21 cellular contexts compared by ENCODE assay signal in the genomic region with DNA sequence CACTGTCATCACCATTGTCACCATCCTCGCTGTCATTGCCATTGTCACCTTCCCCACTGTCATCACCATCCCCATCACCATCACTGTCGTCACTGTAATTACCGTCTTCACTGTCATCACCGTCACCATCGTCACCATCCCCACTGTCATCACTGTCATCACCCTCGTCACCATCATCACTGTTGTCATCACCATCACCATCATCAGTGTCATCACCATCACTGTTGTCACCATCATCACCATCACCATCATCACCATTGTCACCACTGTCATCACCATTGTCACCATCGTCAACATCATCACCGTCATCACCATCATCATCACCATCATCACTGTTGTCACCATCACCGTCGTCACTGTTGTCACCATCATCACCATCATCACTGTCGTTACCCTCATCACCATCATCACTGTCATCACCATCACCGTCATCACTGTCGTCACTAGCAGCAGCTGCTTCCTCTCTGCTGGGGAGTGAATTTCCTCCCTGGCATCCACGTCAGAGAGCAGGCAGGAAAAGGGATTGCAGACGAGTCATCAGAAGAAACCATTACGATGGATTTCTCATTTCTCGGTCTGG. TPM values are rescaled to one million over a fixed set of nuclear protein-coding genes. Genes with fewer than 3 reads are reported as not detected.
DNase-seq lines count a peak whose midpoint lies in the region; ATAC-seq, FAIRE-seq and TF ChIP-seq lines count a peak whose summit lies in the region.
"Had no signal": no experiment of that assay in that cellular context is flagged by ENCODE, and none has a peak within 500 bp of the region (broad histone marks: within the 10 kb centered on the region; RNA-seq: fewer than 3 reads in every experiment).

No MANE protein-coding gene starts in this region.

- H2BK5ac ChIP-seq in mesenchymal stem cell (ENCODE audit: low read depth, low read length, poor library complexity, severe bottlenecking) (no peak overlapping the region), mesendoderm (ENCODE audit: low read length) (no peak overlapping the region)

- H3K27me3 Mint-ChIP-seq in CD14-positive monocyte (ENCODE audit: low read depth in 3 of 3), result peaks cover 3 to 6% (median 3%) of the 10 kb centered on the region in 3 donors

- H3K27ac Mint-ChIP-seq in CD14-positive monocyte, result no peak overlapping the region
- H3K27ac Mint-ChIP-seq: B cell, T-helper 17 cell had no signal

- H3K27ac ChIP-seq in mesenchymal stem cell (ENCODE audit: low read length, poor library complexity, severe bottlenecking) (no peak overlapping the region), mesendoderm (ENCODE audit: low read depth, low read length) (no peak overlapping the region)
- H3K27ac ChIP-seq: KMS-11, prostate gland, tibial artery had no signal

- FAIRE-seq in HTR-8/SVneo (lab: Jason Lieb, UNC), result peak; percentile 98
- FAIRE-seq: GM12878, kidney had no signal

- H3K9me3 Mint-ChIP-seq in CD14-positive monocyte, result peaks cover 0 to 6% (median 3%) of the 10 kb centered on the region in 7 donors

- H3K9ac ChIP-seq in mesenchymal stem cell (ENCODE audit: low read length), result no peak overlapping the region
- no peak overlapping the region for H3K9ac ChIP-seq in mesendoderm (ENCODE audit: low read length)
- H3K9ac ChIP-seq: KMS-11 had no signal

- H3K9me3 ChIP-seq in mesenchymal stem cell (ENCODE audit: control insufficient read depth, low read length), result no peaks in the 10 kb centered on the region
- H3K9me3 ChIP-seq: prostate gland, tibial artery had no signal

- peaks cover 3 to 18% of the 10 kb centered on the region in 2 experiments for H3K27me3 ChIP-seq in mesenchymal stem cell (ENCODE audit: control insufficient read depth in 1 of 2, insufficient read depth in 1 of 2, low read length in 2 of 2)
- no peaks in the 10 kb centered on the region for H3K27me3 ChIP-seq in mesendoderm (ENCODE audit: insufficient read depth, low read length, poor library complexity)

- no peak overlapping the region for H4K8ac ChIP-seq in mesenchymal stem cell (ENCODE audit: low read length)
- no peak overlapping the region for H4K8ac ChIP-seq in mesendoderm (ENCODE audit: low read depth, low read length)

- H3K4me3 ChIP-seq in cardiac fibroblast (replicated peaks in 1 of 2; ENCODE audit: low read depth in 2 of 2, low read length in 2 of 2) (no peak overlapping the region), mesenchymal stem cell (ENCODE audit: insufficient read depth in 1 of 2, low read depth in 1 of 2, low read length in 2 of 2) (no peak overlapping the region), mesendoderm (ENCODE audit: low read length) (no peak overlapping the region)
- H3K4me3 ChIP-seq: GM12878, prostate gland, tibial artery had no signal

- H3K4me2 ChIP-seq in mesenchymal stem cell (ENCODE audit: low read length, poor library complexity, severe bottlenecking) (no peak overlapping the region), mesendoderm (ENCODE audit: low read length) (no peak overlapping the region)
- H3K4me2 ChIP-seq: KMS-11 had no signal

- no peak overlapping the region for H2AK5ac ChIP-seq in mesenchymal stem cell (ENCODE audit: low read length, severe bottlenecking)
- no peak overlapping the region for H2AK5ac ChIP-seq in mesendoderm (ENCODE audit: low read length)

- no peak for TF ChIP-seq CTCF in CD14-positive monocyte (IDR thresholded peaks at IDR 0.05)
- no peak for TF ChIP-seq CTCF in cardiac fibroblast (IDR thresholded peaks at IDR 0.05; ENCODE audit: low read depth, low read length)

- H3K4me3 Mint-ChIP-seq in CD14-positive monocyte, result no peak overlapping the region
- H3K4me3 Mint-ChIP-seq: B cell, T-helper 17 cell had no signal

- no peak overlapping the region for H4K91ac ChIP-seq in mesenchymal stem cell (ENCODE audit: low read length)

- H3K79me2 ChIP-seq in mesendoderm (ENCODE audit: control insufficient read depth, insufficient read depth, low read length), result no peaks in the 10 kb centered on the region

- H3K4me1 Mint-ChIP-seq in CD14-positive monocyte, result peaks cover 4% of the 10 kb centered on the region
- H3K4me1 Mint-ChIP-seq: B cell had no signal

- no peak overlapping the region for H4K5ac ChIP-seq in mesendoderm (ENCODE audit: low read length)

- H3K14ac ChIP-seq in mesenchymal stem cell (ENCODE audit: low read length in 2 of 2), result no peak overlapping the region

- H3K18ac ChIP-seq in mesenchymal stem cell (ENCODE audit: low read depth in 1 of 2, low read length in 2 of 2), result no peak overlapping the region
- H3K18ac ChIP-seq in mesendoderm (ENCODE audit: low read length), result no peak overlapping the region

- H3K56ac ChIP-seq in mesendoderm (ENCODE audit: low read length), result no peak overlapping the region

- peaks cover 10% of the 10 kb centered on the region for H3K4me1 ChIP-seq in mesenchymal stem cell (ENCODE audit: control insufficient read depth, insufficient read depth, low read depth, low read length)
- no peaks in the 10 kb centered on the region for H3K4me1 ChIP-seq in mesendoderm (ENCODE audit: control insufficient read depth, low read depth, low read length)
- H3K4me1 ChIP-seq: prostate gland, tibial artery had no signal

- no peak overlapping the region for H2AFZ ChIP-seq in mesenchymal stem cell (ENCODE audit: low read depth, low read length)

- H3K36me3 Mint-ChIP-seq in CD14-positive monocyte, result no peaks in the 10 kb centered on the region

- peaks cover 0 to 6% of the 10 kb centered on the region in 2 experiments for H3K36me3 ChIP-seq in mesenchymal stem cell (ENCODE audit: control insufficient read depth in 1 of 2, insufficient read depth in 2 of 2, low read depth in 1 of 2, low read length in 2 of 2)
- H3K36me3 ChIP-seq in mesendoderm (ENCODE audit: control insufficient read depth, insufficient read depth, low read length), result no peaks in the 10 kb centered on the region
- H3K36me3 ChIP-seq: prostate gland, tibial artery had no signal

- no peak overlapping the region for H2BK15ac ChIP-seq in mesenchymal stem cell (ENCODE audit: low read depth, poor library complexity, severe bottlenecking)
- no peak overlapping the region for H2BK15ac ChIP-seq in mesendoderm (replicated peaks; ENCODE audit: low read depth)

- H2BK120ac ChIP-seq in mesenchymal stem cell (ENCODE audit: low read depth, low read length), result no peak overlapping the region
- H2BK120ac ChIP-seq in mesendoderm (ENCODE audit: low read depth, low read length), result no peak overlapping the region

- intact Hi-C loops in CD14-positive monocyte (cut with micrococcal nuclease), result no loop called here

- H3K23ac ChIP-seq in mesenchymal stem cell (ENCODE audit: low read length in 2 of 2), result no peak overlapping the region
- H3K23ac ChIP-seq in mesendoderm (ENCODE audit: low read length), result no peak overlapping the region

- H3K79me1 ChIP-seq in mesenchymal stem cell (replicated peaks; ENCODE audit: low read length, poor library complexity, severe bottlenecking) (no peaks in the 10 kb centered on the region), mesendoderm (ENCODE audit: low read length) (no peaks in the 10 kb centered on the region)

- ATAC-seq in HG03342 (IDR thresholded peaks at IDR 0.05; ENCODE audit: unreplicated experiment) (no peak), GM21717 (IDR thresholded peaks at IDR 0.05; ENCODE audit: unreplicated experiment) (no peak)
- ATAC-seq: GM12878, T-helper 17 cell had no signal

- no peak overlapping the region for H2BK12ac ChIP-seq in mesenchymal stem cell (ENCODE audit: low read length in 2 of 2)

- 78% methylated on average over 17 of the region's 17 CpGs for WGBS in mesenchymal stem cell
- no CpG with 5 or more reads among the region's 17 CpGs for WGBS in mesendoderm (ENCODE audit: extremely low coverage, insufficient coverage, low lambda C conversion rate)

- H3K4ac ChIP-seq in mesenchymal stem cell (ENCODE audit: low read depth in 1 of 2, low read length in 2 of 2), result no peak overlapping the region
- H3K4ac ChIP-seq in mesendoderm (ENCODE audit: low read depth, low read length), result no peak overlapping the region

- peak; percentile 64 for DNase-seq in CD14-positive monocyte (ENCODE audit: low spot score)
- peak; percentile 29 for DNase-seq in HTR-8/SVneo (ENCODE audit: insufficient read length, low spot score)
- peak; percentile 37 to 73 for DNase-seq in cardiac fibroblast (ENCODE audit: low read depth in 2 of 2)
- peak; percentile 58 for DNase-seq in mesenchymal stem cell
- no peak for DNase-seq in mesendoderm
- no peak for DNase-seq in NCI-H524 treated with DMSO at 0.1 percent for 48 hours (lab: John Stamatoyannopoulos, UW)
- DNase-seq: activated CD4-positive, alpha-beta T cell treated with anti-CD3 and anti-CD28 coated beads, Interleukin-2, amount 50 U/mL, for 1 hour; DMS79 treated with DMSO at 0.1 percent for 48 hours; effector memory CD4-positive, alpha-beta T cell; glutamatergic neuron; kidney; NCI-H1930; RPMI8226; T-helper 17 cell had no signal

RNA-seq across cellular contexts. Expression of gene TMEM255B, which starts 27.3 kb away (rescaled TPM):
- 1 to 10 TPM; 5.9 to 7.5 TPM for polyA plus RNA-seq in CD14-positive monocyte
- 2.0 TPM for polyA plus RNA-seq in mesenchymal stem cell (2013, experiment 1 of 2)
- 2.2 TPM for polyA plus RNA-seq in mesenchymal stem cell (2013, experiment 2 of 2)
- polyA plus RNA-seq in mesendoderm (2013, experiment 1 of 2), result 0.24 TPM
- 0.20 TPM for polyA plus RNA-seq in mesendoderm (2013, experiment 2 of 2)

Comparison
In these comparisons a context has a peak if more than half of its experiments do, and no peak if none do; other contexts are left out.
1. DNase-seq: peak in CD14-positive monocyte (single experiment), HTR-8/SVneo (single experiment), cardiac fibroblast (2 of 2) and mesenchymal stem cell (single experiment); none in mesendoderm (single experiment) and NCI-H524 treated with DMSO at 0.1 percent for 48 hours (single experiment).